ENCODE assay signal across 15 cellular contexts in genomic region chr16:3876695-3877094, GRCh38. TPM values are rescaled to one million over a fixed set of nuclear protein-coding genes. Genes with fewer than 3 reads are reported as not detected.
A peak's percentile ranks its signal among the peaks of the same experiment; 100 is the strongest.
DNase-seq lines count a peak whose midpoint lies in the region; ATAC-seq and TF ChIP-seq lines count a peak whose summit lies in the region.
"Had no signal": no experiment of that assay in that cellular context is flagged by ENCODE, and none has a peak within 500 bp of the region (broad histone marks: within the 10 kb centered on the region; RNA-seq: fewer than 3 reads in every experiment).

No MANE protein-coding gene starts in this region.

- WGBS in smooth muscle cell (ENCODE audit: low lambda C conversion rate) = 67% methylated on average over 6 of the region's 6 CpGs

- TF ChIP-seq CTCF in foreskin fibroblast (IDR thresholded peaks at IDR 0.05; ENCODE audit: low read depth, low read length) (no peak), smooth muscle cell (IDR thresholded peaks at IDR 0.05; ENCODE audit: borderline replicate concordance, insufficient read depth, poor library complexity, severe bottlenecking) (no peak), CD14-positive monocyte (IDR thresholded peaks at IDR 0.05) (no peak)

- H2AFZ ChIP-seq in smooth muscle cell (ENCODE audit: low read depth) = no peak overlapping the region

- H3K27ac ChIP-seq in smooth muscle cell (ENCODE audit: low read depth) = peak overlapping the region; percentile 5
- H3K27ac ChIP-seq: ovary, SK-N-MC, upper lobe of left lung had no signal

- peak overlapping the region; percentile 2 to 32 for H3K4me3 ChIP-seq in foreskin fibroblast (ENCODE audit: low read depth in 1 of 2, low read length in 2 of 2)
- H3K4me3 ChIP-seq in smooth muscle cell = no peak overlapping the region
- H3K4me3 ChIP-seq: ovary, SK-N-MC, upper lobe of left lung had no signal

- H3K4me2 ChIP-seq in smooth muscle cell = peak overlapping the region; percentile 35

- H3K4me3 Mint-ChIP-seq in T-cell = peak overlapping the region; percentile 91 to 94 (median 93)
- H3K4me3 Mint-ChIP-seq in CD14-positive monocyte = no peak overlapping the region

- H3K27ac Mint-ChIP-seq in T-cell (no peak overlapping the region), CD14-positive monocyte (peak overlapping the region in 3 of 7 donors; percentile 7 to 57 (median 37))

- ATAC-seq in T-cell (replicated peaks in 1 of 4) (no peak), HG02852 (IDR thresholded peaks at IDR 0.05; ENCODE audit: unreplicated experiment) (no peak)
- ATAC-seq: HCT116 had no signal

- no peaks in the 10 kb centered on the region for H3K9me3 Mint-ChIP-seq in T-cell
- H3K9me3 Mint-ChIP-seq in CD14-positive monocyte = no peaks in the 10 kb centered on the region

- H3K27me3 Mint-ChIP-seq in T-cell (no peaks in the 10 kb centered on the region), CD14-positive monocyte (ENCODE audit: low read depth in 3 of 3) (peaks cover 2 to 5% (median 2%) of the 10 kb centered on the region in 3 donors)

- peaks cover 81% of the 10 kb centered on the region for H3K79me2 ChIP-seq in smooth muscle cell (ENCODE audit: low read depth)

- peaks cover 40% of the 10 kb centered on the region for H3K4me1 ChIP-seq in smooth muscle cell (ENCODE audit: low read depth)

- H3K9ac ChIP-seq in smooth muscle cell (ENCODE audit: low read depth) = no peak overlapping the region

- H3K4me1 Mint-ChIP-seq in T-cell = peaks cover 76 to 79% (median 77%) of the 10 kb centered on the region in 3 donors
- peaks cover 74% of the 10 kb centered on the region for H3K4me1 Mint-ChIP-seq in CD14-positive monocyte

- H3K27me3 ChIP-seq in smooth muscle cell (ENCODE audit: low read depth) = no peaks in the 10 kb centered on the region
- H3K27me3 ChIP-seq: ovary, upper lobe of left lung had no signal

- intact Hi-C loops in CD14-positive monocyte (cut with micrococcal nuclease) = loop anchor here in 1 of 2 donors (10.0 kb wide), 1 partner anchor 182 kb away; no protein-coding TSS in a partner anchor

- peaks cover 16% of the 10 kb centered on the region for H3F3A ChIP-seq in smooth muscle cell (ENCODE audit: low read depth)

- no peaks in the 10 kb centered on the region for H3K9me3 ChIP-seq in smooth muscle cell (replicated peaks; ENCODE audit: low read depth)
- H3K9me3 ChIP-seq: ovary, upper lobe of left lung had no signal

- no peaks in the 10 kb centered on the region for H3K36me3 ChIP-seq in smooth muscle cell (ENCODE audit: low read depth)
- H3K36me3 ChIP-seq: ovary, upper lobe of left lung had no signal

- POLR2A ChIA-PET in T-cell (lab: Charles Lee) = interaction anchor here in 1 of 2 donors (0.5 to 0.6 kb wide), 2 partner anchors 200 to 742 kb away, joined by 5 to 11 read pairs; partner anchors contain the start of gene ZNF213

- DNase-seq in ELR (ENCODE audit: low read depth) (peak; percentile 72), T-cell (no peak), foreskin fibroblast (peak; percentile 50 to 63), smooth muscle cell (lab: John Stamatoyannopoulos, UW; ENCODE audit: unreplicated experiment) (no peak), NCI-H526 treated with DMSO at 0.1 percent for 48 hours (lab: John Stamatoyannopoulos, UW) (no peak), CD14-positive monocyte (ENCODE audit: low spot score) (no peak)
- DNase-seq: activated CD4-positive, alpha-beta T cell treated with anti-CD3 and anti-CD28 coated beads, Interleukin-2, amount 50 U/mL, for 4 hours; amniotic stem cell; NCI-H510A treated with DMSO at 0.1 percent for 48 hours; ovary; stimulated activated CD4-positive, alpha-beta T cell treated with anti-CD3 and anti-CD28 coated beads, Interleukin-4, amount 100 ng/mL, for 4 hours; upper lobe of left lung had no signal

- H3K36me3 Mint-ChIP-seq in T-cell (peaks cover 22% of the 10 kb centered on the region), CD14-positive monocyte (peaks cover 21 to 24% of the 10 kb centered on the region in 2 donors)

- peaks cover 81% of the 10 kb centered on the region for H4K20me1 ChIP-seq in smooth muscle cell (ENCODE audit: low read depth)

- CTCF ChIA-PET in T-cell (lab: Charles Lee) = interaction anchor here in 1 of 2 donors (0.6 kb wide), 1 partner anchor 15 kb away, joined by 3 read pairs; no protein-coding TSS in a partner anchor

RNA-seq across cellular contexts. Expression of gene CREBBP, which starts 3.8 kb away (rescaled TPM):
- 100 to 1,000 TPM; 114 to 183 (median 127) TPM for total RNA-seq in T-cell
- 16.9 and 19.6 TPM in 2 replicates for total RNA-seq in smooth muscle cell
- polyA plus RNA-seq in smooth muscle cell = 14.3 and 24.9 TPM in 2 replicates
- polyA plus RNA-seq in CD14-positive monocyte = 1 to 10 TPM; 2.1 to 6.2 TPM

Comparison
In these comparisons a context has a peak if more than half of its experiments do, and no peak if none do; other contexts are left out.
1. DNase-seq: peak in ELR (single experiment) and foreskin fibroblast (2 of 2); none in T-cell (0 of 34), smooth muscle cell (single experiment), NCI-H526 treated with DMSO at 0.1 percent for 48 hours (single experiment) and CD14-positive monocyte (single experiment).
2. H3K4me3 Mint-ChIP-seq: peak in T-cell (3 of 3); none in CD14-positive monocyte (0 of 2).